Comparison of ENCODE assay signal across 8 cellular contexts in the genomic region with DNA sequence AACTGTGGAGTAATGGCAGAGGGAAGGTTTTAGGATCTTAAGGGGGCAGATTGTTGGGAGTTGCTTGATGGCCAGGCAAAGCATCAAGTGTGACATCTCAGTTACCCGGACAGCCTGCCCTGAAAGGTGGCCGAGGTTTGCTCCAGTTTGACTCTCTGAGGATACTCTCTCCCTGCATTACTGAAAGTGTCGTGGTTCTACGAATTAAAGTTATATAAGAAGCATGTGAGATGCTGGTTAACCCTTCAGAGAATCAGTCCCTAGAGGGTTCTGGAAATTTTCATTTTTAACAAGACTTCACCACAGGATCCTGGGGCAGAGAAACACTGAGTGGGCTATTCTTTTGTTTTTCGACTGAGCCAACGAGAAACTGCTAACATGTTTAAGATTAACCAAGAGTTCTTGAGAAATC. TPM values are rescaled to one million over a fixed set of nuclear protein-coding genes. Genes with fewer than 3 reads are reported as not detected.
DNase-seq lines count a peak whose midpoint lies in the region; FAIRE-seq and TF ChIP-seq lines count a peak whose summit lies in the region.

No MANE protein-coding gene starts in this region.

- H3K27ac ChIP-seq in HUES64 (ENCODE audit: low read depth, low read length) (peak overlapping the region; percentile 100), neural cell (ENCODE audit: low read length) (peak overlapping the region; percentile 99)

- no peaks in the 10 kb centered on the region for H3K9me3 Mint-ChIP-seq in dendritic cell treated with granulocyte-macrophage colony-stimulating factor and Interleukin-4, amounts not matched to agents 40 ng/mL and 50 ng/mL, for 4 days

- peak overlapping the region; percentile 89 for H3K4me3 Mint-ChIP-seq in dendritic cell treated with granulocyte-macrophage colony-stimulating factor and Interleukin-4, amounts not matched to agents 40 ng/mL and 50 ng/mL, for 4 days

- no peak for TF ChIP-seq RAD21 in neural cell (conservative IDR thresholded peaks at IDR 0.05)

- peak overlapping the region; percentile 99 for H3K27ac Mint-ChIP-seq in dendritic cell treated with granulocyte-macrophage colony-stimulating factor and Interleukin-4, amounts not matched to agents 40 ng/mL and 50 ng/mL, for 4 days

- H4K20me1 ChIP-seq in neural cell (ENCODE audit: insufficient read depth) = no peaks in the 10 kb centered on the region

- H3K79me2 ChIP-seq in neural cell (replicated peaks; ENCODE audit: insufficient read depth, low read length) = peaks cover 37% of the 10 kb centered on the region

- peaks cover 19% of the 10 kb centered on the region for H3K36me3 Mint-ChIP-seq in dendritic cell treated with granulocyte-macrophage colony-stimulating factor and Interleukin-4, amounts not matched to agents 40 ng/mL and 50 ng/mL, for 4 days (ENCODE audit: low read depth)

- H3K27me3 ChIP-seq in HUES64 (ENCODE audit: insufficient read depth, low read length) (no peaks in the 10 kb centered on the region), neural cell (ENCODE audit: insufficient read depth, low read depth, low read length) (no peaks in the 10 kb centered on the region)

- intact Hi-C loops in dendritic cell treated with granulocyte-macrophage colony-stimulating factor and Interleukin-4, amounts not matched to agents 40 ng/mL and 50 ng/mL, for 4 days (cut with micrococcal nuclease) = loop anchor here (2.0 kb wide), 1 partner anchor 40 kb away; no protein-coding TSS in a partner anchor

- peak overlapping the region; percentile 54 for H3K4me2 ChIP-seq in neural cell (ENCODE audit: low read length)

- 76% methylated on average over 4 of the region's 6 CpGs for WGBS in HUES64

- H3K9ac ChIP-seq in HUES64 (ENCODE audit: low read depth, low read length) (peak overlapping the region; percentile 100), neural cell (ENCODE audit: low read length) (peak overlapping the region; percentile 98)

- TF ChIP-seq POLR2A in GM12892 (IDR thresholded peaks at IDR 0.05; ENCODE audit: low read depth, low read length) = no peak

- DNase-seq in GM12892 (ENCODE audit: insufficient read length) = no peak
- no peak for DNase-seq in DMS153 (lab: John Stamatoyannopoulos, UW)
- DNase-seq in cerebellar cortex (ENCODE audit: low spot score) = no peak
- DNase-seq in NCI-H1105 treated with DMSO at 0.1 percent for 48 hours (lab: John Stamatoyannopoulos, UW) = no peak
- no peak for DNase-seq in epidermal melanocyte (ENCODE audit: insufficient read length, low spot score)

- H3F3A ChIP-seq in neural cell (ENCODE audit: insufficient read depth, low read length, poor library complexity, severe bottlenecking) = no peaks in the 10 kb centered on the region

- peaks cover 26% of the 10 kb centered on the region for H3K4me1 ChIP-seq in HUES64 (ENCODE audit: insufficient read depth, low read length)

- H3K9me3 ChIP-seq in HUES64 (ENCODE audit: insufficient read depth, low read depth, low read length) (peaks cover 12% of the 10 kb centered on the region; the same call in 1 of the 2 replicates), neural cell (ENCODE audit: low read length) (no peaks in the 10 kb centered on the region)

- TF ChIP-seq EP300 in neural cell (conservative IDR thresholded peaks at IDR 0.05; ENCODE audit: poor library complexity, severe bottlenecking) = no peak

- no peaks in the 10 kb centered on the region for H3K9me2 ChIP-seq in neural cell (ENCODE audit: insufficient read depth, low read length)

- H3K4me3 ChIP-seq in HUES64 (ENCODE audit: low read length) (peak overlapping the region; percentile 96), neural cell (ENCODE audit: low read length) (peak overlapping the region; percentile 92)

- peaks cover 57% of the 10 kb centered on the region for H3K4me1 Mint-ChIP-seq in dendritic cell treated with granulocyte-macrophage colony-stimulating factor and Interleukin-4, amounts not matched to agents 40 ng/mL and 50 ng/mL, for 4 days (ENCODE audit: low read depth)

- H3K27me3 Mint-ChIP-seq in dendritic cell treated with granulocyte-macrophage colony-stimulating factor and Interleukin-4, amounts not matched to agents 40 ng/mL and 50 ng/mL, for 4 days = no peaks in the 10 kb centered on the region

- H3K36me3 ChIP-seq in HUES64 (ENCODE audit: insufficient read depth, low read length) = peaks cover 31% of the 10 kb centered on the region
- H3K36me3 ChIP-seq in neural cell (ENCODE audit: insufficient read depth, low read length) = no peaks in the 10 kb centered on the region

- TF ChIP-seq CTCF in neural cell (IDR thresholded peaks at IDR 0.05; ENCODE audit: poor library complexity, severe bottlenecking) = no peak

- peak overlapping the region; percentile 97 for H2AFZ ChIP-seq in neural cell (ENCODE audit: low read depth, low read length)

- FAIRE-seq in GM12892 (lab: Jason Lieb, UNC) = peak; percentile 76

TF ChIP-seq in neural cell, 6 proteins besides CTCF, POLR2A, EP300 and RAD21:
- TF ChIP-seq SMC3 (conservative IDR thresholded peaks at IDR 0.05; ENCODE audit: poor library complexity) (no peak), EZH2 (IDR thresholded peaks at IDR 0.05; ENCODE audit: borderline replicate concordance, insufficient read depth, low read length, poor library complexity, severe bottlenecking) (no peak), POLR2AphosphoS5 (IDR thresholded peaks at IDR 0.05) (no peak), REST (IDR thresholded peaks at IDR 0.05; ENCODE audit: borderline replicate concordance) (no peak), TAF1 (IDR thresholded peaks at IDR 0.05; ENCODE audit: low read depth) (no peak), MXI1 (conservative IDR thresholded peaks at IDR 0.05; ENCODE audit: poor library complexity, severe bottlenecking) (no peak)

RNA-seq across cellular contexts. Expression of gene ZNF644, which starts 0.7 kb away (rescaled TPM):
- polyA plus RNA-seq in GM12892 (2012; ENCODE audit: missing spikeins) = 19.8 TPM
- polyA plus RNA-seq in HUES64 (2013, experiment 1 of 2) = 41.9 TPM
- polyA plus RNA-seq in HUES64 (2013, experiment 2 of 2) = 54.7 TPM
- polyA plus RNA-seq in neural cell = 59.9 and 71.7 TPM in 2 replicates
- 306 and 313 TPM in 2 replicates for polyA minus RNA-seq in neural cell
